ENCODE assay signal across 8 cellular contexts in genomic region chr5:87411586-87412416, GRCh38. TPM values are rescaled to one million over a fixed set of nuclear protein-coding genes. Genes with fewer than 3 reads are reported as not detected.
DNase-seq lines count a peak whose midpoint lies in the region; ATAC-seq lines count a peak whose summit lies in the region.

No MANE protein-coding gene starts in this region.

- peak; percentile 9 for ATAC-seq in HG02610 (IDR thresholded peaks at IDR 0.05; ENCODE audit: unreplicated experiment)

- DNase-seq in activated CD8-positive, alpha-beta memory T cell treated with anti-CD3 and anti-CD28 coated beads for 4 hours (ENCODE audit: low read depth in 2 of 2): peak; percentile 0 to 1
- no peak for DNase-seq in activated CD8-positive, alpha-beta memory T cell treated with anti-CD3 and anti-CD28 coated beads, Interleukin-2, amount 50 U/mL, for 4 hours
- DNase-seq in NOMO-1 treated with dmso at 0.1 percent for 144 hours (lab: John Stamatoyannopoulos, UW; ENCODE audit: unreplicated experiment) (peak; percentile 35), amniotic epithelial cell (ENCODE audit: low read depth) (peak; percentile 47), hepatic stellate cell (ENCODE audit: low spot score) (peak; percentile 2), renal cortical epithelial cell (ENCODE audit: low read depth) (peak; percentile 39), KG1 (lab: John Stamatoyannopoulos, UW) (no peak)

RNA-seq across cellular contexts. Expression of gene CCNH, which starts 0.9 kb away (rescaled TPM):
- total RNA-seq in renal cortical epithelial cell: 59.2 and 73.5 TPM in 2 replicates

Comparison
In these comparisons a context has a peak if more than half of its experiments do, and no peak if none do; other contexts are left out.
1. DNase-seq: peak in activated CD8-positive, alpha-beta memory T cell treated with anti-CD3 and anti-CD28 coated beads for 4 hours (2 of 2), NOMO-1 treated with dmso at 0.1 percent for 144 hours (single experiment), amniotic epithelial cell (single experiment), hepatic stellate cell (single experiment) and renal cortical epithelial cell (single experiment); none in activated CD8-positive, alpha-beta memory T cell treated with anti-CD3 and anti-CD28 coated beads, Interleukin-2, amount 50 U/mL, for 4 hours (single experiment) and KG1 (single experiment).